25 cellular contexts compared by ENCODE assay signal in the genomic region with DNA sequence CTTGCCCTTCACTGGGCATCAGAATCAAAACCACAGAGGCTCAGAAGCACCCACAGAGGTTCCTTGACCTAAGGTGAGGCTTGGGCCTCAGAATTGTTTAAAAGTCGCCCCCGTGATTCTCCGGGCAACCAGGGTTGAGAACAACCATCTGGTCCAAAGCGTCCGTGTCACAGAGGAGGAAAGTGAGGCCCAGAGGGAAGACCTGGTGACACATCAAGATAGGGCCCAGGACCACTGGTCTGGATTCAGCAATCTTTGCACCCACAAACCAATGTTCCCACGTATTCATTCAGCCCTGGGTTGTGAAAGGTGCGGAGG.
A peak's percentile ranks its signal among the peaks of the same experiment; 100 is the strongest.
DNase-seq lines count a peak whose midpoint lies in the region; ATAC-seq and TF ChIP-seq lines count a peak whose summit lies in the region.
"Had no signal": no experiment of that assay in that cellular context is flagged by ENCODE, and none has a peak within 500 bp of the region (broad histone marks: within the 10 kb centered on the region; RNA-seq: fewer than 3 reads in every experiment).

No MANE protein-coding gene starts in this region.

- dilution Hi-C loops in IMR-90 (cut with HindIII; ENCODE audit: low sequenced_read_pairs, unreplicated experiment), result no loop called here

- no peak overlapping the region for H4K5ac ChIP-seq in IMR-90 (ENCODE audit: low read depth, low read length)

- ATAC-seq in activated CD8-positive, alpha-beta T cell treated with anti-CD3 and anti-CD28 coated beads, Interleukin-2, amount 10 ng/mL, durations not matched to agents 7 days and 5 days, result no peak
- ATAC-seq in activated CD8-positive, alpha-beta T cell treated with anti-CD3 and anti-CD28 coated beads for 36 hours, result no peak
- ATAC-seq in IMR-90 (ENCODE audit: low read depth) (no peak), HG03039 (IDR thresholded peaks at IDR 0.05; ENCODE audit: unreplicated experiment) (no peak)
- ATAC-seq: activated CD8-positive, alpha-beta memory T cell treated with anti-CD3 and anti-CD28 coated beads, Interleukin-2, amount 10 ng/mL, durations not matched to agents 7 days and 5 days; HCT116; T-cell had no signal

- intact Hi-C loops in activated CD8-positive, alpha-beta T cell treated with anti-CD3 and anti-CD28 coated beads for 36 hours (cut with micrococcal nuclease), result no loop called here
- intact Hi-C loops in IMR-90 (cut with micrococcal nuclease), result no loop called here
- intact Hi-C loops in posterior vena cava (cut with DNase I), result no loop called here

- no CpG with 5 or more reads among the region's 7 CpGs for WGBS in IMR-90 (ENCODE audit: extremely low coverage in 2 of 2, insufficient read length in 1 of 2), 2 experiments

- no peak overlapping the region for H2BK5ac ChIP-seq in IMR-90 (ENCODE audit: low read depth, low read length, poor library complexity, severe bottlenecking)

- in situ Hi-C loops in IMR-90 (cut with MboI; ENCODE audit: low sequenced_read_pairs), result loop anchor here (25.0 kb wide), 1 partner anchor 403 kb away; a partner anchor contains a TSS

- H3K27me3 ChIP-seq in IMR-90 (ENCODE audit: control insufficient read depth, insufficient read depth, low read length), result peaks cover 5% of the 10 kb centered on the region; the same call in 1 of the 2 replicates
- H3K27me3 ChIP-seq: Peyer's patch, suprapubic skin had no signal

- peaks cover 5% of the 10 kb centered on the region for H3K36me3 Mint-ChIP-seq in activated CD8-positive, alpha-beta T cell treated with anti-CD3 and anti-CD28 coated beads, Interleukin-2, amount 10 ng/mL, durations not matched to agents 7 days and 5 days (ENCODE audit: low read depth)
- H3K36me3 Mint-ChIP-seq in activated CD8-positive, alpha-beta T cell treated with anti-CD3 and anti-CD28 coated beads for 36 hours (ENCODE audit: low read depth), result no peaks in the 10 kb centered on the region
- H3K36me3 Mint-ChIP-seq in chondrocyte (ENCODE audit: low read depth), result no peaks in the 10 kb centered on the region
- H3K36me3 Mint-ChIP-seq: brain, T-cell had no signal

- CTCF ChIA-PET in activated CD8-positive, alpha-beta T cell treated with anti-CD3 and anti-CD28 coated beads, Interleukin-2, amount 10 ng/mL, durations not matched to agents 7 days and 5 days (lab: Charles Lee), result interaction anchor here (1.1 to 14.2 kb wide), 6 partner anchors 12 to 37 kb away, joined by 4 to 106 read pairs (median 23); no protein-coding TSS in a partner anchor
- CTCF ChIA-PET in activated CD8-positive, alpha-beta T cell treated with anti-CD3 and anti-CD28 coated beads for 36 hours (lab: Charles Lee), result interaction anchor here (1.2 to 5.3 kb wide), 4 partner anchors 7 to 24 kb away, joined by 3 to 36 read pairs (median 8); no protein-coding TSS in a partner anchor
- CTCF ChIA-PET in IMR-90 (lab: Yijun Ruan, JAX), result interaction anchor here (0.6 kb wide), 1 partner anchor 366 kb away, joined by 3 read pairs; no protein-coding TSS in a partner anchor

- H3K9me3 Mint-ChIP-seq in activated CD8-positive, alpha-beta T cell treated with anti-CD3 and anti-CD28 coated beads, Interleukin-2, amount 10 ng/mL, durations not matched to agents 7 days and 5 days (ENCODE audit: insufficient read depth), result no peaks in the 10 kb centered on the region
- H3K9me3 Mint-ChIP-seq in activated CD8-positive, alpha-beta T cell treated with anti-CD3 and anti-CD28 coated beads for 36 hours, result no peaks in the 10 kb centered on the region
- no peaks in the 10 kb centered on the region for H3K9me3 Mint-ChIP-seq in chondrocyte (ENCODE audit: low read depth)
- H3K9me3 Mint-ChIP-seq: T-cell had no signal

- H4K91ac ChIP-seq in IMR-90 (ENCODE audit: insufficient read depth, low read depth, low read length), result no peak overlapping the region; the same call in 1 of the 2 replicates

- H2BK120ac ChIP-seq in IMR-90 (ENCODE audit: low read depth, low read length), result 0 out of 2 replicates have a peak overlapping the region, but pooled peaks have one; percentile 47

- peaks cover 8% of the 10 kb centered on the region for H4K20me1 ChIP-seq in IMR-90 (ENCODE audit: insufficient read depth, low read length)

- DNase-seq in activated CD8-positive, alpha-beta T cell treated with anti-CD3 and anti-CD28 coated beads, Interleukin-2, amount 10 ng/mL, durations not matched to agents 7 days and 5 days, result no peak
- no peak for DNase-seq in activated CD8-positive, alpha-beta T cell treated with anti-CD3 and anti-CD28 coated beads for 36 hours
- DNase-seq in IMR-90, result no peak
- peak; percentile 35 for DNase-seq in chondrocyte (ENCODE audit: low spot score)
- DNase-seq in posterior vena cava (ENCODE audit: low spot score), result peak; percentile 25
- DNase-seq in SW 1271 (lab: John Stamatoyannopoulos, UW), result no peak
- no peak for DNase-seq in middle frontal gyrus (ENCODE audit: extremely low spot score, low spot score)
- DNase-seq: effector CD8-positive, alpha-beta T cell; erythroblast; head of caudate nucleus; kidney glomerular epithelial cell; MM.1S; NCI-H1436 treated with DMSO at 0.1 percent for 48 hours; NCI-H524; occipital lobe; stimulated activated CD4-positive, alpha-beta T cell treated with anti-CD3 and anti-CD28 coated beads, Interleukin-1b, Interleukin-23, amount 100 ng/mL, for 48 hours had no signal

- no peak overlapping the region for H3K27ac ChIP-seq in IMR-90 (ENCODE audit: insufficient read depth, low read length)
- H3K27ac ChIP-seq: suprapubic skin had no signal

- H3K9me1 ChIP-seq in IMR-90 (ENCODE audit: insufficient read depth, low read length), result peaks cover 28% of the 10 kb centered on the region

- no peak overlapping the region for H3K14ac ChIP-seq in IMR-90 (replicated peaks; ENCODE audit: low read depth, low read length)

- peak overlapping the region; percentile 64; the same call in 1 of the 2 replicates for H2AK5ac ChIP-seq in IMR-90 (ENCODE audit: low read depth, low read length)

- no peak for TF ChIP-seq CTCF in activated CD8-positive, alpha-beta T cell treated with anti-CD3 and anti-CD28 coated beads for 36 hours (IDR thresholded peaks at IDR 0.05)
- TF ChIP-seq CTCF in IMR-90 (conservative IDR thresholded peaks at IDR 0.05; ENCODE audit: low read depth, low read length) (no peak), chondrocyte (IDR thresholded peaks at IDR 0.05) (no peak)

- no peaks in the 10 kb centered on the region for H3K36me3 ChIP-seq in IMR-90 (ENCODE audit: control insufficient read depth, insufficient read depth, low read length)
- H3K36me3 ChIP-seq: Peyer's patch, suprapubic skin had no signal

- peak overlapping the region; percentile 4; the same call in 2 of the 3 replicates for H2BK15ac ChIP-seq in IMR-90 (ENCODE audit: low read depth, low read length)

- no peaks in the 10 kb centered on the region for H3K9me3 ChIP-seq in IMR-90 (ENCODE audit: control insufficient read depth, insufficient read depth, low read length)
- H3K9me3 ChIP-seq: Peyer's patch, suprapubic skin had no signal

- no peak for TF ChIP-seq POLR2A in IMR-90 (IDR thresholded peaks at IDR 0.05; ENCODE audit: low read depth, low read length)

- H2AK9ac ChIP-seq in IMR-90 (replicated peaks; ENCODE audit: low read depth, low read length, poor library complexity), result no peak overlapping the region

- TF ChIP-seq RAD21 in IMR-90 (IDR thresholded peaks at IDR 0.05; ENCODE audit: low read length), result no peak

- H3K79me1 ChIP-seq in IMR-90 (ENCODE audit: low read depth in 1 of 2, low read length in 2 of 2), result no peaks in the 10 kb centered on the region

- no peak overlapping the region for H3K18ac ChIP-seq in IMR-90 (ENCODE audit: low read depth, low read length)

- H2AFZ ChIP-seq in IMR-90 (replicated peaks; ENCODE audit: low read length, poor library complexity), result no peak overlapping the region

- H3K4me3 ChIP-seq in IMR-90 (ENCODE audit: insufficient read depth, low read depth, low read length), result no peak overlapping the region
- H3K4me3 ChIP-seq: lung, Peyer's patch, skin epidermis, suprapubic skin had no signal

- POLR2A ChIA-PET in activated CD8-positive, alpha-beta T cell treated with anti-CD3 and anti-CD28 coated beads, Interleukin-2, amount 10 ng/mL, durations not matched to agents 7 days and 5 days (lab: Charles Lee), result interaction anchor here (1.0 to 1.1 kb wide), 2 partner anchors 37 to 1022 kb away, joined by 3 read pairs; no protein-coding TSS in a partner anchor
- POLR2A ChIA-PET in activated CD8-positive, alpha-beta T cell treated with anti-CD3 and anti-CD28 coated beads for 36 hours (lab: Charles Lee), result interaction anchor here (0.9 to 1.6 kb wide), 3 partner anchors 39 to 56 kb away, joined by 3 to 5 read pairs (median 4); no protein-coding TSS in a partner anchor
- POLR2A ChIA-PET in IMR-90 (lab: Charles Lee; ENCODE audit: unreplicated experiment), result no interaction called here

- H3K27ac Mint-ChIP-seq in activated CD8-positive, alpha-beta T cell treated with anti-CD3 and anti-CD28 coated beads, Interleukin-2, amount 10 ng/mL, durations not matched to agents 7 days and 5 days, result peak overlapping the region; percentile 21
- H3K27ac Mint-ChIP-seq in activated CD8-positive, alpha-beta T cell treated with anti-CD3 and anti-CD28 coated beads for 36 hours, result no peak overlapping the region
- no peak overlapping the region for H3K27ac Mint-ChIP-seq in chondrocyte (ENCODE audit: unreplicated experiment)
- H3K27ac Mint-ChIP-seq: brain had no signal

- no peak overlapping the region for H3K56ac ChIP-seq in IMR-90 (ENCODE audit: extremely low read depth, insufficient read depth, low read length)

- H3K23ac ChIP-seq in IMR-90 (ENCODE audit: low read depth, low read length), result no peak overlapping the region

- no peak overlapping the region for H2BK20ac ChIP-seq in IMR-90 (ENCODE audit: low read depth, low read length)

- peaks cover 86% of the 10 kb centered on the region for H3K4me1 Mint-ChIP-seq in activated CD8-positive, alpha-beta T cell treated with anti-CD3 and anti-CD28 coated beads, Interleukin-2, amount 10 ng/mL, durations not matched to agents 7 days and 5 days (ENCODE audit: low read depth)
- peaks cover 80% of the 10 kb centered on the region for H3K4me1 Mint-ChIP-seq in activated CD8-positive, alpha-beta T cell treated with anti-CD3 and anti-CD28 coated beads for 36 hours (ENCODE audit: low read depth)
- H3K4me1 Mint-ChIP-seq in chondrocyte (ENCODE audit: low read depth), result peaks cover 54% of the 10 kb centered on the region

- BruUV-seq in IMR-90 (replicated peaks; lab: Mats Ljungman, UMichigan), result no TSS peak

- no peak overlapping the region for H3K4me3 Mint-ChIP-seq in activated CD8-positive, alpha-beta T cell treated with anti-CD3 and anti-CD28 coated beads, Interleukin-2, amount 10 ng/mL, durations not matched to agents 7 days and 5 days
- no peak overlapping the region for H3K4me3 Mint-ChIP-seq in activated CD8-positive, alpha-beta T cell treated with anti-CD3 and anti-CD28 coated beads for 36 hours
- H3K4me3 Mint-ChIP-seq in chondrocyte (ENCODE audit: unreplicated experiment), result no peak overlapping the region
- H3K4me3 Mint-ChIP-seq: activated CD8-positive, alpha-beta memory T cell treated with anti-CD3 and anti-CD28 coated beads, Interleukin-2, amount 10 ng/mL, durations not matched to agents 7 days and 5 days; brain had no signal

- H3K4me2 ChIP-seq in IMR-90 (ENCODE audit: low read depth, low read length), result no peak overlapping the region

- H3K9ac ChIP-seq in IMR-90 (ENCODE audit: low read depth, low read length), result no peak overlapping the region

- H4K8ac ChIP-seq in IMR-90 (ENCODE audit: low read depth in 2 of 2, low read length in 2 of 2), result no peak overlapping the region

- peaks cover 45% of the 10 kb centered on the region for H3K4me1 ChIP-seq in IMR-90 (ENCODE audit: control insufficient read depth, insufficient read depth, low read length)

- H3K4ac ChIP-seq in IMR-90 (ENCODE audit: low read depth, low read length), result peak overlapping the region; percentile 64

- peaks cover 25% of the 10 kb centered on the region for H3K27me3 Mint-ChIP-seq in activated CD8-positive, alpha-beta T cell treated with anti-CD3 and anti-CD28 coated beads, Interleukin-2, amount 10 ng/mL, durations not matched to agents 7 days and 5 days (ENCODE audit: low read depth)
- peaks cover 19% of the 10 kb centered on the region for H3K27me3 Mint-ChIP-seq in activated CD8-positive, alpha-beta T cell treated with anti-CD3 and anti-CD28 coated beads for 36 hours
- H3K27me3 Mint-ChIP-seq in chondrocyte (ENCODE audit: low read depth), result peaks cover 9% of the 10 kb centered on the region

Comparison
In these comparisons a context has a peak if more than half of its experiments do, and no peak if none do; other contexts are left out.
1. DNase-seq: peak in chondrocyte (single experiment) and posterior vena cava (single experiment); none in activated CD8-positive, alpha-beta T cell treated with anti-CD3 and anti-CD28 coated beads, Interleukin-2, amount 10 ng/mL, durations not matched to agents 7 days and 5 days (single experiment), activated CD8-positive, alpha-beta T cell treated with anti-CD3 and anti-CD28 coated beads for 36 hours (single experiment), IMR-90 (single experiment), SW 1271 (0 of 2) and middle frontal gyrus (single experiment).